8 cellular contexts compared by ENCODE assay signal in genomic region chr9:89436963-89437625, GRCh38.
A peak's percentile ranks its signal among the peaks of the same experiment; 100 is the strongest.
DNase-seq lines count a peak whose midpoint lies in the region; ATAC-seq and TF ChIP-seq lines count a peak whose summit lies in the region.

No MANE protein-coding gene starts in this region.

- peaks cover 30% of the 10 kb centered on the region for H3K36me3 ChIP-seq in CD8-positive, alpha-beta T cell (ENCODE audit: insufficient read depth, low read length)
- no peaks in the 10 kb centered on the region for H3K36me3 ChIP-seq in SJCRH30

- POLR2A ChIA-PET in CD8-positive, alpha-beta T cell (lab: Charles Lee) = interaction anchor here (0.6 to 2.4 kb wide), 13 partner anchors 9 to 118 kb away, joined by 3 to 12 read pairs (median 3); no protein-coding TSS in a partner anchor

- no peaks in the 10 kb centered on the region for H3K27me3 Mint-ChIP-seq in CD8-positive, alpha-beta T cell (ENCODE audit: low read depth)

- peak; percentile 91 for ATAC-seq in CD8-positive, alpha-beta T cell
- ATAC-seq in HG02885 (IDR thresholded peaks at IDR 0.05; ENCODE audit: poor library complexity, unreplicated experiment) = peak; percentile 55
- no peak for ATAC-seq in Right ventricle myocardium superior (ENCODE audit: poor library complexity)

- H3K4me3 Mint-ChIP-seq in CD8-positive, alpha-beta T cell = peak overlapping the region; percentile 64

- H3K36me3 Mint-ChIP-seq in CD8-positive, alpha-beta T cell = peaks cover 62% of the 10 kb centered on the region

- DNase-seq in CD8-positive, alpha-beta T cell = peak; percentile 45 to 85 (median 69)
- peak; percentile 63 to 78 for DNase-seq in SHP77 (lab: John Stamatoyannopoulos, UW)
- peak; percentile 61 for DNase-seq in stimulated activated naive CD4-positive, alpha-beta T cell treated with Interleukin-2 at 50 U/mL for 16 hours (lab: John Stamatoyannopoulos, UW)
- DNase-seq in Right ventricle myocardium superior = no peak
- no peak for DNase-seq in SJCRH30
- DNase-seq in midbrain (lab: John Stamatoyannopoulos, UW) = no peak

- peaks cover 98% of the 10 kb centered on the region for H3K4me1 ChIP-seq in CD8-positive, alpha-beta T cell (ENCODE audit: insufficient read depth, low read length)
- H3K4me1 ChIP-seq in SJCRH30 = no peaks in the 10 kb centered on the region

- H3K4me1 Mint-ChIP-seq in CD8-positive, alpha-beta T cell (ENCODE audit: low read depth) = peaks cover 89% of the 10 kb centered on the region

- no peaks in the 10 kb centered on the region for H3K27me3 ChIP-seq in CD8-positive, alpha-beta T cell (ENCODE audit: insufficient read depth, low read length)
- H3K27me3 ChIP-seq in SJCRH30 = peaks cover 5% of the 10 kb centered on the region

- H3K4me3 ChIP-seq in CD8-positive, alpha-beta T cell (ENCODE audit: low read depth, low read length) = peak overlapping the region; percentile 13
- no peak overlapping the region for H3K4me3 ChIP-seq in SJCRH30

- TF ChIP-seq CTCF in CD8-positive, alpha-beta T cell (IDR thresholded peaks at IDR 0.05) = no peak

- intact Hi-C loops in CD8-positive, alpha-beta T cell (cut with DNase I, micrococcal nuclease) = no loop called here
- intact Hi-C loops in Right ventricle myocardium superior (cut with DNase I) = no loop called here

- H3K27ac Mint-ChIP-seq in CD8-positive, alpha-beta T cell = peak overlapping the region; percentile 98

- H3K9me3 ChIP-seq in CD8-positive, alpha-beta T cell (ENCODE audit: low read length) = no peaks in the 10 kb centered on the region
- no peaks in the 10 kb centered on the region for H3K9me3 ChIP-seq in SJCRH30 (replicated peaks)

- H3K27ac ChIP-seq in CD8-positive, alpha-beta T cell (ENCODE audit: low read depth, low read length) = peak overlapping the region; percentile 19
- H3K27ac ChIP-seq in cingulate gyrus (ENCODE audit: low read depth, low read length) (peak overlapping the region; percentile 98), SJCRH30 (no peak overlapping the region)

- CTCF ChIA-PET in CD8-positive, alpha-beta T cell (lab: Charles Lee) = interaction anchor here (0.9 to 2.9 kb wide), 5 partner anchors 8 to 111 kb away, joined by 3 to 21 read pairs (median 5); no protein-coding TSS in a partner anchor

- no peaks in the 10 kb centered on the region for H3K9me3 Mint-ChIP-seq in CD8-positive, alpha-beta T cell

Comparison
In these comparisons a context has a peak if more than half of its experiments do, and no peak if none do; other contexts are left out.
1. DNase-seq: peak in CD8-positive, alpha-beta T cell (7 of 7), SHP77 (2 of 2) and stimulated activated naive CD4-positive, alpha-beta T cell treated with Interleukin-2 at 50 U/mL for 16 hours (single experiment); none in Right ventricle myocardium superior (single experiment), SJCRH30 (0 of 2) and midbrain (single experiment).